Comparison of ENCODE assay signal across 1 cellular context in the genomic region with DNA sequence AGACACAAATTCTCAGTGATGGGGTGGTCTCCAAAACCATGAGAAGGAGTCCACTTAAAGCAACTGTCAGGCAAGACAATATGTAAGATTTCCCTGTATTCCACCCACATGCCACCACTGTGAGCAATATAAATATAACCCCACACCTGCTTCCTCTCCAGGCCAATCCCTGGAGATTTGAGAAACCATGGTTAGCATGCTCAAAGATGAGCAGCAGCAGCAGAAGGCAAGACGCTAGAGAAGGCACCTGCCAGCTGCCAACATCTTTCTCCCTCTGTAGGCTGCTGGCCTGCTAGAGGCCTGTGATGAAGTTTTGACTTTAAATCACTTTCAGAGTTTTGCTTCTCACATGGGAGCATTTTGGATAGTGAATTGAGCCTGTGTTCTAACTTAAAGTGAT.
TF ChIP-seq lines count a peak whose summit lies in the region.

No MANE protein-coding gene starts in this region.

TF ChIP-seq in A549, 52 proteins besides CTCF, POLR2A, EP300 and RAD21 (continued from another document):
- TF ChIP-seq, protein P1, sequence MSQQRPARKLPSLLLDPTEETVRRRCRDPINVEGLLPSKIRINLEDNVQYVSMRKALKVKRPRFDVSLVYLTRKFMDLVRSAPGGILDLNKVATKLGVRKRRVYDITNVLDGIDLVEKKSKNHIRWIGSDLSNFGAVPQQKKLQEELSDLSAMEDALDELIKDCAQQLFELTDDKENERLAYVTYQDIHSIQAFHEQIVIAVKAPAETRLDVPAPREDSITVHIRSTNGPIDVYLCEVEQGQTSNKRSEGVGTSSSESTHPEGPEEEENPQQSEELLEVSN (IDR thresholded peaks at IDR 0.05; ENCODE audit: borderline replicate concordance, low read depth) = no peak
